In genomic region chr16:56625140-56625942, GRCh38 we compare ENCODE assay signal across 1 cellular context.
A peak's percentile ranks its signal among the peaks of the same experiment; 100 is the strongest.
TF ChIP-seq lines count a peak whose summit lies in the region.

Gene MT1E (plus strand): TSS chr16:56625781. CDS start chr16:56625852, 71 bp downstream.

TF ChIP-seq in HepG2, 621 proteins besides CTCF, POLR2A, EP300 and RAD21 (continued from another document and continues in another):
- peak; percentile 77; the same call in 1 of the 2 replicates for TF ChIP-seq ZNF512B (CRISPR knock-in tag; IDR thresholded peaks at IDR 0.05; ENCODE audit: borderline replicate concordance)
- no peak for TF ChIP-seq SP1 (IDR thresholded peaks at IDR 0.05)
- TF ChIP-seq SP1 (CRISPR knock-in tag; IDR thresholded peaks at IDR 0.05), result no peak
- TF ChIP-seq CENPX (CRISPR knock-in tag; IDR thresholded peaks at IDR 0.05), result no peak
- peak; percentile 73 for TF ChIP-seq GFI1 (CRISPR knock-in tag; IDR thresholded peaks at IDR 0.05; ENCODE audit: borderline replicate concordance)
- TF ChIP-seq ZSCAN22 (CRISPR knock-in tag; IDR thresholded peaks at IDR 0.05), result no peak
- peak; percentile 39; the same call in 1 of the 2 replicates for TF ChIP-seq KDM5B (CRISPR knock-in tag; IDR thresholded peaks at IDR 0.05; ENCODE audit: borderline replicate concordance)
- peak; percentile 44 for TF ChIP-seq YY1 (IDR thresholded peaks at IDR 0.05; ENCODE audit: insufficient read depth, insufficient replicate concordance, low read depth, low read length)
- no peak for TF ChIP-seq REST (IDR thresholded peaks at IDR 0.05; ENCODE audit: borderline replicate concordance in 1 of 2, low read depth in 1 of 2, low read length in 2 of 2)
- no peak for TF ChIP-seq SRSF4 (IDR thresholded peaks at IDR 0.05; ENCODE audit: low read depth, low read length, poor library complexity, severe bottlenecking)
- no peak for TF ChIP-seq RORA (CRISPR knock-in tag; IDR thresholded peaks at IDR 0.05)
- no peak for TF ChIP-seq GATAD1 (CRISPR knock-in tag; IDR thresholded peaks at IDR 0.05)
- TF ChIP-seq ETV5 (CRISPR knock-in tag; IDR thresholded peaks at IDR 0.05; ENCODE audit: borderline replicate concordance), result 0 out of 2 replicates have a peak, but pooled peaks have one; percentile 10
- no peak for TF ChIP-seq USF2 (IDR thresholded peaks at IDR 0.05; ENCODE audit: low read depth, low read length)
- no peak; the same call in 1 of the 2 replicates for TF ChIP-seq USF2 (CRISPR knock-in tag; IDR thresholded peaks at IDR 0.05; ENCODE audit: borderline replicate concordance)
- no peak for TF ChIP-seq ZNF672 (CRISPR knock-in tag; IDR thresholded peaks at IDR 0.05)
- no peak for TF ChIP-seq ZNF773 (CRISPR knock-in tag; IDR thresholded peaks at IDR 0.05; ENCODE audit: borderline replicate concordance)
- peak; percentile 49; the same call in 1 of the 2 replicates for TF ChIP-seq CBFB (CRISPR knock-in tag; IDR thresholded peaks at IDR 0.05)
- TF ChIP-seq ZNF383 (CRISPR knock-in tag; IDR thresholded peaks at IDR 0.05; ENCODE audit: borderline replicate concordance), result no peak
- no peak for TF ChIP-seq SATB2 (CRISPR knock-in tag; IDR thresholded peaks at IDR 0.05)
- no peak for TF ChIP-seq FOSL2 (CRISPR knock-in tag; IDR thresholded peaks at IDR 0.05)
- TF ChIP-seq ARID3A (IDR thresholded peaks at IDR 0.05; ENCODE audit: low read depth, low read length), result no peak
- TF ChIP-seq ZNF564 (CRISPR knock-in tag; IDR thresholded peaks at IDR 0.05), result peak; percentile 15; the same call in 1 of the 2 replicates
- TF ChIP-seq SMARCC2 (IDR thresholded peaks at IDR 0.05), result no peak
- TF ChIP-seq GPBP1L1 (CRISPR knock-in tag; IDR thresholded peaks at IDR 0.05), result no peak
- TF ChIP-seq TBX2 (CRISPR knock-in tag; IDR thresholded peaks at IDR 0.05; ENCODE audit: borderline replicate concordance), result peak; percentile 80
- TF ChIP-seq RARA (CRISPR knock-in tag; IDR thresholded peaks at IDR 0.05), result 0 out of 2 replicates have a peak, but pooled peaks have one; percentile 5
- TF ChIP-seq RFX1 (IDR thresholded peaks at IDR 0.05), result no peak
- no peak for TF ChIP-seq FOSL1 (CRISPR knock-in tag; IDR thresholded peaks at IDR 0.05; ENCODE audit: borderline replicate concordance)
- TF ChIP-seq HOXA7 (CRISPR knock-in tag; IDR thresholded peaks at IDR 0.05), result no peak
- peak; percentile 43; the same call in 1 of the 2 replicates for TF ChIP-seq ERF (CRISPR knock-in tag; IDR thresholded peaks at IDR 0.05)
- TF ChIP-seq KDM5A (IDR thresholded peaks at IDR 0.05; ENCODE audit: borderline replicate concordance, low read length), result no peak
- TF ChIP-seq ZBTB40 (IDR thresholded peaks at IDR 0.05), result no peak
- TF ChIP-seq ZBTB40 (CRISPR knock-in tag; IDR thresholded peaks at IDR 0.05), result 0 out of 2 replicates have a peak, but pooled peaks have one; percentile 22
